Comparison of ENCODE assay signal across 8 cellular contexts in the genomic region with DNA sequence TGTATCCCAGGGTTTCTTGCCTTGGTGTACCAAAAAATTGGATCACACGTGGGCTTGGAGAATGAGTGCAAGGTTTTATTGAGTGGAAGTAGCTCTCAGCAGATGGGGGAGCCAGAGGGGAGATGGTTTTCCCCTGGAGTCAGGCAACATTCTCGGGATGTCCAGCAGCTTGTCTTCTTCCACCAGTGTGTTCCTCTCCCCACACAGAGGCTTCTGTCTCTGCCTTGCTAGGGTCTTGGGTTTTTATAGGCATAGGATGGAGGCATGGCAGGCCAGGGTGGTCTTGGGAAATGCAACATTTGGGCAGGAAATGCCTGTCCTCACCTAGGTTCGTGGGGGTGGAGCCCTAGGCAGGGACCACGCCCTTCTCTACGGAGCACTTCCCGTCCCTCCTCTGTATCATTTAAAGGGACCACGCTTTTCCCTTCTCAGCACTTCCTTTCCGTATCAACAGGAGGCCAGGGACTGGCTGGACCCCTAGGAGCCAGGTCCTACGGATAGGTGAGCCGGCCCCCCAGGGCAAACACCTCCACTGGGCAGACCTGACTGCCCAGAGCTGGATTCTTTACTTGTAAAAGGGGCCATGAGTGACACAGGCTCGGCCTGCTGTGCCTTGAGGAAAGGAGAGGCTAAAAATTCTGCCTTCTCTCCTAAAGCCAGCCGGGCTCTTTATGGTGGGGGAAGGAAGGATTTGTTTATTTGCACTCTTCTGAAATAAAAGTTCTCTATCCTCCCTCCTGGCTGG. TPM values are rescaled to one million over a fixed set of nuclear protein-coding genes. Genes with fewer than 3 reads are reported as not detected.
DNase-seq lines count a peak whose midpoint lies in the region; FAIRE-seq and TF ChIP-seq lines count a peak whose summit lies in the region.

No MANE protein-coding gene starts in this region.

- FAIRE-seq in urothelium cell line (lab: Jason Lieb, UNC), result peak; percentile 97

- DNase-seq in Daoy (ENCODE audit: low read depth) (peak; percentile 63), HFF-Myc (ENCODE audit: extremely low read depth, low read depth) (peak; percentile 62), Peyer's patch (peak; percentile 73 to 92 (median 79)), activated T-helper 1 cell treated with Interleukin-2 at 50 U/mL for 16 hours (ENCODE audit: low read depth) (peak; percentile 50), germinal center (ENCODE audit: low spot score) (peak; percentile 47), progenitor cell of endocrine pancreas (ENCODE audit: low spot score, unreplicated experiment) (no peak), urothelium cell line (ENCODE audit: low spot score) (peak; percentile 88), NCI-H1105 (lab: John Stamatoyannopoulos, UW) (no peak)

- H3K4me3 Mint-ChIP-seq in progenitor cell of endocrine pancreas (ENCODE audit: low read depth), result peak overlapping the region; percentile 55

- H3K27ac Mint-ChIP-seq in progenitor cell of endocrine pancreas, result peak overlapping the region; percentile 76

- H3K4me3 ChIP-seq in HFF-Myc (replicated peaks; ENCODE audit: low read depth, low read length) (peak overlapping the region; percentile 39), Peyer's patch (peak overlapping the region; percentile 43 to 74 (median 56))

- no peaks in the 10 kb centered on the region for H3K36me3 Mint-ChIP-seq in progenitor cell of endocrine pancreas (ENCODE audit: insufficient read depth)

- peaks cover 62% of the 10 kb centered on the region for H3K4me1 Mint-ChIP-seq in progenitor cell of endocrine pancreas (ENCODE audit: low read depth)

- H3K9me3 Mint-ChIP-seq in progenitor cell of endocrine pancreas (ENCODE audit: low read depth), result no peaks in the 10 kb centered on the region

- peaks cover 6 to 48% (median 11%) of the 10 kb centered on the region in 4 donors for H3K4me1 ChIP-seq in Peyer's patch

- TF ChIP-seq CTCF in HFF-Myc (IDR thresholded peaks at IDR 0.05; ENCODE audit: low read depth, low read length, missing control alignments) (no peak), Peyer's patch (IDR thresholded peaks at IDR 0.05) (peak in 3 of 6 experiments; percentile 43 to 55 (median 48)), progenitor cell of endocrine pancreas (IDR thresholded peaks at IDR 0.05; ENCODE audit: unreplicated experiment) (no peak)

- peak; percentile 47 to 79 for TF ChIP-seq POLR2A in Peyer's patch (IDR thresholded peaks at IDR 0.05)

- H3K27me3 Mint-ChIP-seq in progenitor cell of endocrine pancreas, result no peaks in the 10 kb centered on the region

- no peaks in the 10 kb centered on the region for H3K9me3 ChIP-seq in Peyer's patch

- H3K27ac ChIP-seq in Peyer's patch, result peak overlapping the region; percentile 57 to 90 (median 80)

- no peaks in the 10 kb centered on the region for H3K27me3 ChIP-seq in Peyer's patch

- H3K36me3 ChIP-seq in Peyer's patch, result no peaks in the 10 kb centered on the region

RNA-seq across cellular contexts. Expression of gene CCDC188, which starts 55.3 kb away (rescaled TPM):
- 0.51 TPM in 1 of 2 replicates, not detected in the other for total RNA-seq in Daoy (2014; rRNA removed; shearing (Covaris generic))
- 1 to 10 TPM in 1 of 4 donors, not detected in 3; 6.6 TPM for total RNA-seq in Peyer's patch
- 3.3 and 4.0 TPM in 2 replicates for total RNA-seq in progenitor cell of endocrine pancreas

Comparison
In these comparisons a context has a peak if more than half of its experiments do, and no peak if none do; other contexts are left out.
1. DNase-seq: peak in Daoy (single experiment), HFF-Myc (single experiment), Peyer's patch (3 of 3), activated T-helper 1 cell treated with Interleukin-2 at 50 U/mL for 16 hours (single experiment), germinal center (single experiment) and urothelium cell line (single experiment); none in progenitor cell of endocrine pancreas (single experiment) and NCI-H1105 (single experiment).